ENCODE assay signal across 8 cellular contexts in genomic region chr20:3470627-3471396, GRCh38.
DNase-seq lines count a peak whose midpoint lies in the region; ATAC-seq and TF ChIP-seq lines count a peak whose summit lies in the region.

Gene ATRN (plus strand): TSS chr20:3471018. CDS start chr20:3471108, 90 bp downstream.

- peak; percentile 91 for DNase-seq in AG10803 (ENCODE audit: low read depth)
- DNase-seq in NCI-H446 treated with DMSO at 0.1 percent for 48 hours (lab: John Stamatoyannopoulos, UW), result peak; percentile 60
- DNase-seq in activated CD4-positive, alpha-beta T cell treated with anti-CD3 and anti-CD28 coated beads for 4 hours, result peak; percentile 81 to 85
- peak; percentile 92 for DNase-seq in choroid plexus epithelial cell (ENCODE audit: low read depth)
- DNase-seq in kidney tubule cell (ENCODE audit: low spot score), result peak; percentile 92
- peak; percentile 85 to 92 for DNase-seq in stimulated activated CD4-positive, alpha-beta T cell treated with anti-CD3 and anti-CD28 coated beads, Interleukin-15, amount 100 ng/mL, for 48 hours (ENCODE audit: low read depth in 2 of 2)

- 0 out of 2 replicates have a peak, but pooled peaks have one; percentile 2 for TF ChIP-seq CTCF in AG10803 (conservative IDR thresholded peaks at IDR 0.05; ENCODE audit: low read length)
- no peak for TF ChIP-seq CTCF in choroid plexus epithelial cell (conservative IDR thresholded peaks at IDR 0.05; ENCODE audit: low read depth, low read length)

- in situ Hi-C loops in GM18951 (cut with MboI; ENCODE audit: low sequenced_read_pairs, unreplicated experiment), result no loop called here

- ATAC-seq in HG03175 (IDR thresholded peaks at IDR 0.05; ENCODE audit: unreplicated experiment), result peak; percentile 81

- H3K4me3 ChIP-seq in AG10803 (ENCODE audit: low read length), result peak within 1 kb of the TSS; percentile 84
- H3K4me3 ChIP-seq in choroid plexus epithelial cell (ENCODE audit: low read depth, low read length), result peak within 1 kb of the TSS; percentile 91

- TF ChIP-seq POLR2A in GM18951 (IDR thresholded peaks at IDR 0.05; ENCODE audit: extremely low read depth, insufficient read depth, insufficient read length), result peak; percentile 97

Comparison
In these comparisons a context has a peak if more than half of its experiments do, and no peak if none do; other contexts are left out.
1. Peak in every context shown above with its lines: DNase-seq, ATAC-seq and H3K4me3 ChIP-seq.